ENCODE assay signal across 1 cellular context in genomic region chr22:36065462-36065774, GRCh38.
TF ChIP-seq lines count a peak whose summit lies in the region.

No MANE protein-coding gene starts in this region.

TF ChIP-seq in HCT116, 20 proteins besides CTCF, POLR2A, EP300 and RAD21 (continued from another document):
- TF ChIP-seq SRF (IDR thresholded peaks at IDR 0.05; ENCODE audit: low read depth) (no peak), YY1 (IDR thresholded peaks at IDR 0.05; ENCODE audit: extremely low read depth, insufficient replicate concordance, low read depth, low read length) (no peak), SIN3A (IDR thresholded peaks at IDR 0.05; ENCODE audit: low read depth) (no peak), EZH2phosphoT487 (IDR thresholded peaks at IDR 0.05; ENCODE audit: borderline replicate concordance) (no peak), ZBTB33 (IDR thresholded peaks at IDR 0.05; ENCODE audit: extremely low read depth, insufficient replicate concordance, low read length) (no peak), JUND (IDR thresholded peaks at IDR 0.05) (no peak)
